In the genomic region with DNA sequence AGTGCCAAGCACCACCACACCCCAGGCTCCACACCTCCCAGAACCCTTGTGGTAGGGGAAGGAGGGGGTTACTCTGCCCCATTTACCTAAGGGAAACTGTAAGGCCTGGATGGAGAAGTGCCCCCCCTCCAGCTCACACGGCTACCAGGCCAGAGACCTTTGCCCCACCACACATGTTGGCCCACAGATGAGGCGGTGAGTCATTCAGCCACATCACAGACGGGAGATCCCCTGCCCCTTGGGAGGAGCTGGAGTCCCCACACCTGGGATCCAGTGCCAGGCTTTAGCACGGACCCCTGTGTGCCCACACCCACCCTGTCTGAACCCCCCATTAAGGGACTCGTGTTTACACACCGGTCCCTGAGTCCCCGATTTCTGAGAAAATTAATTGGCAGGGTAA, we compare ENCODE assay signal across 10 cellular contexts. TPM values are rescaled to one million over a fixed set of nuclear protein-coding genes. Genes with fewer than 3 reads are reported as not detected.
DNase-seq lines count a peak whose midpoint lies in the region; ATAC-seq and TF ChIP-seq lines count a peak whose summit lies in the region.
"Had no signal": no experiment of that assay in that cellular context is flagged by ENCODE, and none has a peak within 500 bp of the region (broad histone marks: within the 10 kb centered on the region; RNA-seq: fewer than 3 reads in every experiment).

No MANE protein-coding gene starts in this region.

- 0 out of 2 replicates have a peak, but pooled peaks cover 5% of the 10 kb centered on the region for H4K20me1 ChIP-seq in DND-41 (ENCODE audit: insufficient read depth, low read length)

- no peak overlapping the region for H2BK120ac ChIP-seq in mesenchymal stem cell (ENCODE audit: low read depth, low read length)

- DNase-seq in DND-41 (peak; percentile 9), activated B cell treated with CpG ODN at 0.5 μM for 24 hours (no peak), mesenchymal stem cell (peak; percentile 78), type B pancreatic cell (ENCODE audit: extremely low spot score, unreplicated experiment) (no peak), AG08395 (ENCODE audit: low spot score) (no peak), KBM-7 (no peak), OCI-M2 (lab: John Stamatoyannopoulos, UW; ENCODE audit: unreplicated experiment) (no peak)
- DNase-seq: activated effector memory CD4-positive, alpha-beta T cell treated with anti-CD3 and anti-CD28 coated beads, Interleukin-2, amount 50 U/mL, for 16 hours; stimulated activated CD4-positive, alpha-beta T cell treated with anti-CD3 and anti-CD28 coated beads, Interleukin-4, amount 100 ng/mL, for 1 hour had no signal

- H3K23ac ChIP-seq in mesenchymal stem cell (ENCODE audit: low read length in 2 of 2) = no peak overlapping the region

- no peak overlapping the region for H2AK5ac ChIP-seq in mesenchymal stem cell (ENCODE audit: low read length, severe bottlenecking)

- H2BK12ac ChIP-seq in mesenchymal stem cell (ENCODE audit: low read length in 2 of 2) = no peak overlapping the region

- H3K36me3 ChIP-seq in DND-41 (ENCODE audit: insufficient read depth, low read length) = no peaks in the 10 kb centered on the region
- H3K36me3 ChIP-seq in HEK293 (ENCODE audit: control insufficient read depth in 2 of 2, insufficient read depth in 1 of 2, low read length in 2 of 2) = no peaks in the 10 kb centered on the region
- no peaks in the 10 kb centered on the region for H3K36me3 ChIP-seq in mesenchymal stem cell (ENCODE audit: control insufficient read depth in 1 of 2, insufficient read depth in 2 of 2, low read depth in 1 of 2, low read length in 2 of 2)

- H3K27ac Mint-ChIP-seq in activated B cell treated with CpG ODN at 0.5 μM for 24 hours (no peak overlapping the region), type B pancreatic cell (no peak overlapping the region)

- H3K27me3 Mint-ChIP-seq in activated B cell treated with CpG ODN at 0.5 μM for 24 hours (peaks cover 32% of the 10 kb centered on the region), type B pancreatic cell (peaks cover 35% of the 10 kb centered on the region)

- intact Hi-C loops in activated B cell treated with CpG ODN at 0.5 μM for 24 hours (cut with micrococcal nuclease) = no loop called here

- H4K8ac ChIP-seq in mesenchymal stem cell (ENCODE audit: low read length) = no peak overlapping the region

- ATAC-seq in DND-41 (ENCODE audit: insufficient read depth, low read depth) (peak; percentile 47; the same call in 1 of the 3 replicates), activated B cell treated with CpG ODN at 0.5 μM for 24 hours (ENCODE audit: low read depth) (peak; percentile 92)

- 56% methylated on average over 7 of the region's 7 CpGs for WGBS in mesenchymal stem cell

- POLR2A ChIA-PET in HEK293 (lab: Yijun Ruan, JAX) (no interaction called here), activated B cell treated with CpG ODN at 0.5 μM for 24 hours (lab: Charles Lee) (interaction anchor here (1.0 to 1.5 kb wide), 2 partner anchors 42 to 197 kb away, joined by 3 to 4 read pairs; a partner anchor contains a TSS)

- no peaks in the 10 kb centered on the region for H3K79me1 ChIP-seq in mesenchymal stem cell (replicated peaks; ENCODE audit: low read length, poor library complexity, severe bottlenecking)

- H3K4me1 ChIP-seq in DND-41 (ENCODE audit: insufficient read depth, low read length) (no peaks in the 10 kb centered on the region), HEK293 (ENCODE audit: control insufficient read depth, insufficient read depth, low read length) (no peaks in the 10 kb centered on the region), mesenchymal stem cell (ENCODE audit: control insufficient read depth, insufficient read depth, low read depth, low read length) (peaks cover 17% of the 10 kb centered on the region)

- no peak overlapping the region for H3K18ac ChIP-seq in mesenchymal stem cell (ENCODE audit: low read depth in 1 of 2, low read length in 2 of 2)

- CTCF ChIA-PET in HEK293 (lab: Yijun Ruan, JAX) (interaction anchor here (0.7 kb wide), 1 partner anchor 435 kb away, joined by 3 read pairs; no protein-coding TSS in a partner anchor), activated B cell treated with CpG ODN at 0.5 μM for 24 hours (lab: Charles Lee) (no interaction called here)

- H3K27me3 ChIP-seq in DND-41 (ENCODE audit: insufficient read depth, low read length, poor library complexity) (no peaks in the 10 kb centered on the region), mesenchymal stem cell (ENCODE audit: control insufficient read depth in 1 of 2, insufficient read depth in 1 of 2, low read length in 2 of 2) (peaks cover 28 to 52% of the 10 kb centered on the region in 2 experiments)

- no peak overlapping the region for H4K91ac ChIP-seq in mesenchymal stem cell (ENCODE audit: low read length)

- H3K4me3 ChIP-seq in DND-41 (ENCODE audit: low read depth in 1 of 2, low read length in 2 of 2) (no peak overlapping the region), HEK293 (ENCODE audit: low read depth, low read length) (no peak overlapping the region), mesenchymal stem cell (ENCODE audit: insufficient read depth in 1 of 2, low read depth in 1 of 2, low read length in 2 of 2) (no peak overlapping the region)

- H3K36me3 Mint-ChIP-seq in activated B cell treated with CpG ODN at 0.5 μM for 24 hours (ENCODE audit: low read depth) (no peaks in the 10 kb centered on the region), type B pancreatic cell (no peaks in the 10 kb centered on the region)

- H3K9me3 ChIP-seq in DND-41 (ENCODE audit: insufficient read depth, low read length, severe bottlenecking) (no peaks in the 10 kb centered on the region), HEK293 (ENCODE audit: control insufficient read depth, insufficient read depth, low read depth, low read length) (no peaks in the 10 kb centered on the region), mesenchymal stem cell (ENCODE audit: control insufficient read depth, low read length) (no peaks in the 10 kb centered on the region)

- H3K9me3 Mint-ChIP-seq in activated B cell treated with CpG ODN at 0.5 μM for 24 hours (no peaks in the 10 kb centered on the region), type B pancreatic cell (no peaks in the 10 kb centered on the region)

- H2BK15ac ChIP-seq in mesenchymal stem cell (ENCODE audit: low read depth, poor library complexity, severe bottlenecking) = no peak overlapping the region

- in situ Hi-C loops in KBM-7 (cut with MboI; ENCODE audit: low pct_unique_long_range_greater_than_20kb, low sequenced_read_pairs) = no loop called here

- H3K4me3 Mint-ChIP-seq in activated B cell treated with CpG ODN at 0.5 μM for 24 hours = no peak overlapping the region
- no peak overlapping the region for H3K4me3 Mint-ChIP-seq in type B pancreatic cell

- H3K9ac ChIP-seq in DND-41 (ENCODE audit: low read depth, low read length) = no peak overlapping the region
- no peak overlapping the region for H3K9ac ChIP-seq in mesenchymal stem cell (ENCODE audit: low read length)

- H3K27ac ChIP-seq in DND-41 (ENCODE audit: low read length) (no peak overlapping the region), HEK293 (ENCODE audit: extremely low read depth, low read depth, low read length) (no peak overlapping the region), mesenchymal stem cell (ENCODE audit: low read length, poor library complexity, severe bottlenecking) (no peak overlapping the region)

- H2AFZ ChIP-seq in DND-41 (ENCODE audit: low read depth, low read length) (no peak overlapping the region), mesenchymal stem cell (ENCODE audit: low read depth, low read length) (no peak overlapping the region)

- H3K4me2 ChIP-seq in DND-41 (ENCODE audit: insufficient read depth, low read length) = no peak overlapping the region
- H3K4me2 ChIP-seq in mesenchymal stem cell (ENCODE audit: low read length, poor library complexity, severe bottlenecking) = no peak overlapping the region

- no peak overlapping the region for H2BK5ac ChIP-seq in mesenchymal stem cell (ENCODE audit: low read depth, low read length, poor library complexity, severe bottlenecking)

- H3K4me1 Mint-ChIP-seq in activated B cell treated with CpG ODN at 0.5 μM for 24 hours (peaks cover 3% of the 10 kb centered on the region), type B pancreatic cell (ENCODE audit: unreplicated experiment) (no peaks in the 10 kb centered on the region)

- H3K79me2 ChIP-seq in DND-41 (ENCODE audit: insufficient read depth, low read length) = no peaks in the 10 kb centered on the region

- no peak overlapping the region for H3K14ac ChIP-seq in mesenchymal stem cell (ENCODE audit: low read length in 2 of 2)

- H3K4ac ChIP-seq in mesenchymal stem cell (ENCODE audit: low read depth in 1 of 2, low read length in 2 of 2) = no peak overlapping the region

- TF ChIP-seq CTCF in DND-41 (IDR thresholded peaks at IDR 0.05; ENCODE audit: borderline replicate concordance, extremely low read depth, low read length, poor library complexity, severe bottlenecking) (no peak), HEK293 (tag by site-specific recombination; IDR thresholded peaks at IDR 0.05) (no peak), activated B cell treated with CpG ODN at 0.5 μM for 24 hours (IDR thresholded peaks at IDR 0.05) (no peak), type B pancreatic cell (conservative IDR thresholded peaks at IDR 0.05) (no peak)

TF ChIP-seq in HEK293, 187 proteins besides CTCF, POLR2A, EP300 and RAD21:
- TF ChIP-seq FEZF1 (tag by site-specific recombination; IDR thresholded peaks at IDR 0.05) = no peak
- TF ChIP-seq GLIS2 (tag by site-specific recombination; IDR thresholded peaks at IDR 0.05) = 0 out of 2 replicates have a peak, but pooled peaks have one; percentile 20
- no peak for TF ChIP-seq ZNF626 (tag by site-specific recombination; IDR thresholded peaks at IDR 0.05)
- TF ChIP-seq, protein P1, sequence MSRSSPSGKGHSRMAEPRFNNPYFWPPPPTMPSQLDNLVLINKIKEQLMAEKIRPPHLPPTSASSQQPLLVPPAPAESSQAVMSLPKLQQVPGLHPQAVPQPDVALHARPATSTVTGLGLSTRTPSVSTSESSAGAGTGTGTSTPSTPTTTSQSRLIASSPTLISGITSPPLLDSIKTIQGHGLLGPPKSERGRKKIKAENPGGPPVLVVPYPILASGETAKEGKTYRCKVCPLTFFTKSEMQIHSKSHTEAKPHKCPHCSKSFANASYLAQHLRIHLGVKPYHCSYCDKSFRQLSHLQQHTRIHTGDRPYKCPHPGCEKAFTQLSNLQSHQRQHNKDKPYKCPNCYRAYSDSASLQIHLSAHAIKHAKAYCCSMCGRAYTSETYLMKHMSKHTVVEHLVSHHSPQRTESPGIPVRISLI (tag by site-specific recombination; IDR thresholded peaks at IDR 0.05) = no peak
- TF ChIP-seq TRIM28 (IDR thresholded peaks at IDR 0.05; ENCODE audit: borderline replicate concordance, low read length) = no peak
- no peak for TF ChIP-seq ZNF585B (tag by site-specific recombination; IDR thresholded peaks at IDR 0.05)
TF ChIP-seq in HEK293: peak in this region for 1.

RNA-seq across cellular contexts. Expression of a gene that starts 24.9 kb away (rescaled TPM):
- total RNA-seq in activated B cell treated with CpG ODN at 0.5 μM for 24 hours (1.1 and 1.4 TPM in 2 replicates), type B pancreatic cell (ENCODE audit: low replicate concordance) (108 and 140 TPM in 2 replicates)
- 29.4 TPM for polyA plus RNA-seq in mesenchymal stem cell (2013, experiment 1 of 2)
- 31.0 TPM for polyA plus RNA-seq in mesenchymal stem cell (2013, experiment 2 of 2)

Comparison
In these comparisons a context has a peak if more than half of its experiments do, and no peak if none do; other contexts are left out.
1. DNase-seq: peak in DND-41 (single experiment) and mesenchymal stem cell (single experiment); none in activated B cell treated with CpG ODN at 0.5 μM for 24 hours (single experiment), type B pancreatic cell (single experiment), AG08395 (single experiment), KBM-7 (single experiment) and OCI-M2 (single experiment).
2. RNA of a gene that starts 24.9 kb away (total RNA-seq): 108 to 140 TPM in type B pancreatic cell; 1.1 to 1.4 TPM in activated B cell treated with CpG ODN at 0.5 μM for 24 hours; every median in the first group is over 10 times any median in the second.